26 cellular contexts compared by ENCODE assay signal in genomic region chr5:72337159-72337558, GRCh38.
"Had no signal": no experiment of that assay in that cellular context is flagged by ENCODE, and none has a peak within 500 bp of the region (broad histone marks: within the 10 kb centered on the region; RNA-seq: fewer than 3 reads in every experiment).

No MANE protein-coding gene starts in this region.

- H3K27ac Mint-ChIP-seq: activated B cell treated with CpG ODN at 0.5 μM for 24 hours; activated CD8-positive, alpha-beta memory T cell treated with anti-CD3 and anti-CD28 coated beads, Interleukin-2, amount 10 ng/mL, durations not matched to agents 7 days and 5 days; activated CD8-positive, alpha-beta T cell treated with anti-CD3 and anti-CD28 coated beads for 36 hours; activated naive CD4-positive, alpha-beta T cell treated with anti-CD3 and anti-CD28 coated beads, Interleukin-2, amount 50 U/mL, for 72 hours; natural killer cell treated with Interleukin-12 subunit alpha and Interleukin-12 subunit beta and Interleukin-15 and Interleukin-18, amount 100 ng/mL, for 72 hours; stimulated activated memory B cell treated with anti-CD40 and anti-IgM and Interleukin-4, amounts not matched to agents 10 μg/mL and 1 μg/mL and 100 μg/mL, for 72 hours; T-helper 2 cell treated with Interferon-gamma antibody and Interleukin-4, amounts not matched to agents 5 μg/mL and 100 μg/mL, for 36 hours had no signal

- H3K4me1 Mint-ChIP-seq: activated B cell treated with CpG ODN at 0.5 μM for 24 hours; activated CD8-positive, alpha-beta memory T cell treated with anti-CD3 and anti-CD28 coated beads, Interleukin-2, amount 10 ng/mL, durations not matched to agents 7 days and 5 days; stimulated activated memory B cell treated with anti-CD40 and anti-IgM and Interleukin-4, amounts not matched to agents 10 μg/mL and 1 μg/mL and 100 μg/mL, for 72 hours had no signal

- H3K9me3 Mint-ChIP-seq: activated B cell treated with CpG ODN at 0.5 μM for 24 hours; activated CD8-positive, alpha-beta T cell treated with anti-CD3 and anti-CD28 coated beads for 36 hours; activated naive CD4-positive, alpha-beta T cell treated with anti-CD3 and anti-CD28 coated beads, Interleukin-2, amount 50 U/mL, for 72 hours; natural killer cell treated with Interleukin-12 subunit alpha and Interleukin-12 subunit beta and Interleukin-15 and Interleukin-18, amount 100 ng/mL, for 72 hours; stimulated activated memory B cell treated with anti-CD40 and anti-IgM and Interleukin-4, amounts not matched to agents 10 μg/mL and 1 μg/mL and 100 μg/mL, for 72 hours; T-helper 2 cell treated with Interferon-gamma antibody and Interleukin-4, amounts not matched to agents 5 μg/mL and 100 μg/mL, for 36 hours had no signal

- H3K27me3 Mint-ChIP-seq: activated B cell treated with CpG ODN at 0.5 μM for 24 hours; activated CD8-positive, alpha-beta memory T cell treated with anti-CD3 and anti-CD28 coated beads, Interleukin-2, amount 10 ng/mL, durations not matched to agents 7 days and 5 days; activated CD8-positive, alpha-beta T cell treated with anti-CD3 and anti-CD28 coated beads for 36 hours; natural killer cell treated with Interleukin-12 subunit alpha and Interleukin-12 subunit beta and Interleukin-15 and Interleukin-18, amount 100 ng/mL, for 72 hours; stimulated activated memory B cell treated with anti-CD40 and anti-IgM and Interleukin-4, amounts not matched to agents 10 μg/mL and 1 μg/mL and 100 μg/mL, for 72 hours had no signal

- H3K36me3 ChIP-seq: colonic mucosa had no signal

- H3K9me3 ChIP-seq: colonic mucosa, left lung, suprapubic skin, tibial nerve had no signal

- H3K27me3 ChIP-seq: colonic mucosa, left lung, suprapubic skin, tibial nerve had no signal

- H3K4me3 ChIP-seq: colonic mucosa, left lung, smooth muscle cell, suprapubic skin, tibial nerve had no signal

- ATAC-seq: activated CD8-positive, alpha-beta memory T cell treated with anti-CD3 and anti-CD28 coated beads, Interleukin-2, amount 10 ng/mL, durations not matched to agents 7 days and 5 days; activated CD8-positive, alpha-beta T cell treated with anti-CD3 and anti-CD28 coated beads for 36 hours; activated naive CD4-positive, alpha-beta T cell treated with anti-CD3 and anti-CD28 coated beads, Interleukin-2, amount 50 U/mL, for 72 hours; left lung; natural killer cell treated with Interleukin-12 subunit alpha and Interleukin-12 subunit beta and Interleukin-15 and Interleukin-18, amount 100 ng/mL, for 72 hours; stimulated activated memory B cell treated with anti-CD40 and anti-IgM and Interleukin-4, amounts not matched to agents 10 μg/mL and 1 μg/mL and 100 μg/mL, for 72 hours had no signal

- DNase-seq: activated B cell treated with CpG ODN at 0.5 μM for 24 hours; activated CD4-positive, alpha-beta T cell treated with anti-CD3 and anti-CD28 coated beads, Interleukin-2, amount 50 U/mL, for 1 hour; activated CD8-positive, alpha-beta memory T cell treated with anti-CD3 and anti-CD28 coated beads, Interleukin-2, amount 10 ng/mL, durations not matched to agents 7 days and 5 days; activated CD8-positive, alpha-beta T cell treated with anti-CD3 and anti-CD28 coated beads for 36 hours; activated naive CD4-positive, alpha-beta T cell; activated T-cell treated with anti-CD3 and anti-CD28 coated beads, Interleukin-2, amount 50 U/mL, for 48 hours; anterior cingulate cortex; colonic mucosa; effector CD8-positive, alpha-beta T cell; head of caudate nucleus; kidney glomerular epithelial cell; left lung; midbrain; posterior cingulate gyrus; stimulated activated CD4-positive, alpha-beta T cell treated with anti-CD3 and anti-CD28 coated beads, Interleukin-1b, Interleukin-23, amount 100 ng/mL, for 48 hours; stimulated activated CD4-positive, alpha-beta T cell treated with anti-CD3 and anti-CD28 coated beads, Interleukin-4, amount 100 ng/mL, for 4 hours; stimulated activated CD8-positive, alpha-beta memory T cell treated with anti-CD3 and anti-CD28 coated beads, Interleukin-4, amount 100 ng/mL, for 48 hours; T-helper 1 cell had no signal

- H3K27ac ChIP-seq: colonic mucosa, epithelial cell of prostate, left lung, suprapubic skin had no signal

- H3K4me3 Mint-ChIP-seq: activated B cell treated with CpG ODN at 0.5 μM for 24 hours; activated CD8-positive, alpha-beta memory T cell treated with anti-CD3 and anti-CD28 coated beads, Interleukin-2, amount 10 ng/mL, durations not matched to agents 7 days and 5 days; activated CD8-positive, alpha-beta T cell treated with anti-CD3 and anti-CD28 coated beads for 36 hours; natural killer cell treated with Interleukin-12 subunit alpha and Interleukin-12 subunit beta and Interleukin-15 and Interleukin-18, amount 100 ng/mL, for 72 hours; stimulated activated memory B cell treated with anti-CD40 and anti-IgM and Interleukin-4, amounts not matched to agents 10 μg/mL and 1 μg/mL and 100 μg/mL, for 72 hours; T-helper 2 cell treated with Interferon-gamma antibody and Interleukin-4, amounts not matched to agents 5 μg/mL and 100 μg/mL, for 36 hours had no signal

- H3K4me1 ChIP-seq: colonic mucosa, left lung, suprapubic skin, tibial nerve had no signal
